In genomic region chr5:164578401-164578800, GRCh38 we compare ENCODE assay signal across 22 cellular contexts.
DNase-seq lines count a peak whose midpoint lies in the region; ATAC-seq and TF ChIP-seq lines count a peak whose summit lies in the region.
"Had no signal": no experiment of that assay in that cellular context is flagged by ENCODE, and none has a peak within 500 bp of the region (broad histone marks: within the 10 kb centered on the region; RNA-seq: fewer than 3 reads in every experiment).

No MANE protein-coding gene starts in this region.

- no peaks in the 10 kb centered on the region for H3K9me3 ChIP-seq in BE2C
- H3K9me3 ChIP-seq: A549 had no signal

- H3K27ac Mint-ChIP-seq in mesothelial cell of epicardium: peak overlapping the region; percentile 28
- no peak overlapping the region for H3K27ac Mint-ChIP-seq in activated CD4-positive, alpha-beta memory T cell treated with anti-CD3 and anti-CD28 coated beads, Interleukin-2, amount 10 ng/mL, durations not matched to agents 7 days and 5 days
- H3K27ac Mint-ChIP-seq in stimulated activated naive CD8-positive, alpha-beta T cell treated with anti-CD3 and anti-CD28 coated beads, Interleukin-15, amount 100 ng/mL, for 72 hours: no peak overlapping the region
- H3K27ac Mint-ChIP-seq: CD4-positive, alpha-beta memory T cell had no signal

- no peak overlapping the region for H3K4me3 Mint-ChIP-seq in mesothelial cell of epicardium
- no peak overlapping the region for H3K4me3 Mint-ChIP-seq in activated CD4-positive, alpha-beta memory T cell treated with anti-CD3 and anti-CD28 coated beads, Interleukin-2, amount 10 ng/mL, durations not matched to agents 7 days and 5 days
- H3K4me3 Mint-ChIP-seq in stimulated activated naive CD8-positive, alpha-beta T cell treated with anti-CD3 and anti-CD28 coated beads, Interleukin-15, amount 100 ng/mL, for 72 hours: no peak overlapping the region
- H3K4me3 Mint-ChIP-seq: CD4-positive, alpha-beta memory T cell had no signal

- H3K27me3 Mint-ChIP-seq in mesothelial cell of epicardium (ENCODE audit: low read depth): no peaks in the 10 kb centered on the region
- no peaks in the 10 kb centered on the region for H3K27me3 Mint-ChIP-seq in activated CD4-positive, alpha-beta memory T cell treated with anti-CD3 and anti-CD28 coated beads, Interleukin-2, amount 10 ng/mL, durations not matched to agents 7 days and 5 days
- no peaks in the 10 kb centered on the region for H3K27me3 Mint-ChIP-seq in stimulated activated naive CD8-positive, alpha-beta T cell treated with anti-CD3 and anti-CD28 coated beads, Interleukin-15, amount 100 ng/mL, for 72 hours
- H3K27me3 Mint-ChIP-seq: CD4-positive, alpha-beta memory T cell had no signal

- H3K27me3 ChIP-seq in BE2C: no peaks in the 10 kb centered on the region

- no peaks in the 10 kb centered on the region for H3K36me3 Mint-ChIP-seq in mesothelial cell of epicardium
- H3K36me3 Mint-ChIP-seq in activated CD4-positive, alpha-beta memory T cell treated with anti-CD3 and anti-CD28 coated beads, Interleukin-2, amount 10 ng/mL, durations not matched to agents 7 days and 5 days (ENCODE audit: low read depth): no peaks in the 10 kb centered on the region
- H3K36me3 Mint-ChIP-seq: CD4-positive, alpha-beta memory T cell had no signal

- ATAC-seq in SK-N-SH treated with all-trans-retinoic acid at 6 μM for 48 hours (no peak; the same call in 2 of the 3 replicates), HG02973 (IDR thresholded peaks at IDR 0.05; ENCODE audit: unreplicated experiment) (no peak)
- ATAC-seq in stimulated activated naive CD8-positive, alpha-beta T cell treated with anti-CD3 and anti-CD28 coated beads, Interleukin-15, amount 100 ng/mL, for 72 hours: no peak
- ATAC-seq: A549, GM12878 had no signal

- H3K4me1 Mint-ChIP-seq in mesothelial cell of epicardium: peaks cover 35% of the 10 kb centered on the region
- H3K4me1 Mint-ChIP-seq in activated CD4-positive, alpha-beta memory T cell treated with anti-CD3 and anti-CD28 coated beads, Interleukin-2, amount 10 ng/mL, durations not matched to agents 7 days and 5 days: no peaks in the 10 kb centered on the region
- H3K4me1 Mint-ChIP-seq in stimulated activated naive CD8-positive, alpha-beta T cell treated with anti-CD3 and anti-CD28 coated beads, Interleukin-15, amount 100 ng/mL, for 72 hours: no peaks in the 10 kb centered on the region
- H3K4me1 Mint-ChIP-seq: CD4-positive, alpha-beta memory T cell had no signal

- TF ChIP-seq CTCF in BE2C (IDR thresholded peaks at IDR 0.05; ENCODE audit: low read depth, low read length) (no peak), mesothelial cell of epicardium (IDR thresholded peaks at IDR 0.05; ENCODE audit: unreplicated experiment) (no peak)

- no peaks in the 10 kb centered on the region for H3K9me3 Mint-ChIP-seq in mesothelial cell of epicardium
- peaks cover 6% of the 10 kb centered on the region for H3K9me3 Mint-ChIP-seq in activated CD4-positive, alpha-beta memory T cell treated with anti-CD3 and anti-CD28 coated beads, Interleukin-2, amount 10 ng/mL, durations not matched to agents 7 days and 5 days
- peaks cover 0 to 5% of the 10 kb centered on the region in 2 donors for H3K9me3 Mint-ChIP-seq in stimulated activated naive CD8-positive, alpha-beta T cell treated with anti-CD3 and anti-CD28 coated beads, Interleukin-15, amount 100 ng/mL, for 72 hours

- H3K36me3 ChIP-seq in BE2C: no peaks in the 10 kb centered on the region

- peak; percentile 34 for DNase-seq in BE2C
- DNase-seq in NCI-H69 (lab: John Stamatoyannopoulos, UW): peak; percentile 68
- no peak for DNase-seq in mesothelial cell of epicardium (ENCODE audit: low spot score in 2 of 2, unreplicated experiment in 2 of 2)
- DNase-seq in activated CD4-positive, alpha-beta memory T cell treated with anti-CD3 and anti-CD28 coated beads, Interleukin-2, amount 10 ng/mL, durations not matched to agents 7 days and 5 days: no peak
- DNase-seq in stimulated activated naive CD8-positive, alpha-beta T cell treated with anti-CD3 and anti-CD28 coated beads, Interleukin-15, amount 100 ng/mL, for 72 hours: no peak
- DNase-seq: 8988T; ACHN; AML-193; C1 segment of cervical spinal cord; Calu3; CD4-positive, alpha-beta memory T cell; COR-L47; DMS79; EL; GDM1; GM23248; H7; HCEC 1CT had no signal

- H3K4me1 ChIP-seq in BE2C: peaks cover 34% of the 10 kb centered on the region
- H3K4me1 ChIP-seq: A549 had no signal

- H3K4me3 ChIP-seq in BE2C (ENCODE audit: low read depth, low read length): peak overlapping the region; percentile 17
- H3K4me3 ChIP-seq: A549, GM12878, GM23248 had no signal

- POLR2A ChIA-PET in activated CD4-positive, alpha-beta memory T cell treated with anti-CD3 and anti-CD28 coated beads, Interleukin-2, amount 10 ng/mL, durations not matched to agents 7 days and 5 days (lab: Charles Lee): no interaction called here

- CTCF ChIA-PET in activated CD4-positive, alpha-beta memory T cell treated with anti-CD3 and anti-CD28 coated beads, Interleukin-2, amount 10 ng/mL, durations not matched to agents 7 days and 5 days (lab: Charles Lee): no interaction called here

TF ChIP-seq in SK-N-SH treated with all-trans-retinoic acid at 6 μM for 48 hours, 23 proteins besides CTCF, POLR2A, EP300 and RAD21:
- TF ChIP-seq ZFP3 (CRISPR knock-in tag; IDR thresholded peaks at IDR 0.05) (no peak), GLIS3 (CRISPR knock-in tag; IDR thresholded peaks at IDR 0.05) (0 out of 2 replicates have a peak, but pooled peaks have one; percentile 20), ZC3H10 (CRISPR knock-in tag; IDR thresholded peaks at IDR 0.05) (no peak), ARNTL (CRISPR knock-in tag; IDR thresholded peaks at IDR 0.05; ENCODE audit: borderline replicate concordance, low read depth) (no peak), ZNF8 (CRISPR knock-in tag; IDR thresholded peaks at IDR 0.05) (no peak), ZNF565 (CRISPR knock-in tag; conservative IDR thresholded peaks at IDR 0.05; ENCODE audit: low read depth) (no peak), TOX (CRISPR knock-in tag; IDR thresholded peaks at IDR 0.05; ENCODE audit: borderline replicate concordance) (no peak), BACH2 (CRISPR knock-in tag; IDR thresholded peaks at IDR 0.05; ENCODE audit: borderline replicate concordance) (no peak)

Comparison
In these comparisons a context has a peak if more than half of its experiments do, and no peak if none do; other contexts are left out.
1. DNase-seq: peak in BE2C (single experiment) and NCI-H69 (single experiment); none in mesothelial cell of epicardium (0 of 2), activated CD4-positive, alpha-beta memory T cell treated with anti-CD3 and anti-CD28 coated beads, Interleukin-2, amount 10 ng/mL, durations not matched to agents 7 days and 5 days (single experiment) and stimulated activated naive CD8-positive, alpha-beta T cell treated with anti-CD3 and anti-CD28 coated beads, Interleukin-15, amount 100 ng/mL, for 72 hours (0 of 2).